Comparison of ENCODE assay signal across 1 cellular context in the genomic region with DNA sequence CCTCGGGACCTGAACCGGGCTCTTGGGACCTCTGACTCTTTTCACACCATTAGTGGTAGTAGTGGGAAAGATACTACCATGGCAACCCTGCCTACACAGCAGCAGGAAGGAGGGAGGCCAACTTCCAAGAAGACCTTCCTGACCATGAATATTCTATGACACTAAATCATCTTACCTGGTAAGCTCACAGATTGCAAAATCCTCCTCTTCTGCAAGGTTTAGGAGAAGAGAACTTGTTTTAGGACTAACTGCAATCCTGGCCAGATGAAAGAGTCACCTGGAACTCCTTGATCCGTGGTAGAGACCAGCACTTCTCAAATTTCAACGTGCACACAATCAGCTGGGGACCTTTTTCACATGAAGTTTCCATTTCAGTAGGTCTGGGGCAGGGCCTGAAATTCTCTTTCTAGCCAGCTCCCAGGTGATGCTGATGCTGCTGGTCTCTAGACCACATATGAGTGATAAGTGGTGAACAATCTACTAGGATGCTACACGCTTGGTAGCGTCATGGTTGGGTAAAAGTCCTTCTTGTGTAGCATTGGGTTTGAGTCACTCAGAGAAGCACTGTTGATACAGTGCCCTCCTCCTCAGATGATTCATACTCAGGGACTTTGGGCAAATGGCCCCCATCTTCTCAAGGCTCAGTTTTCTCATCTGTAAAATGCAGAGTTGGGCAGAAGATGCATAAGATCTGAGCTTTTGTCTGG.
TF ChIP-seq lines count a peak whose summit lies in the region.

No MANE protein-coding gene starts in this region.

TF ChIP-seq in K562, 482 proteins besides CTCF, POLR2A, EP300 and RAD21 (continued from another document):
- TF ChIP-seq, protein P1, sequence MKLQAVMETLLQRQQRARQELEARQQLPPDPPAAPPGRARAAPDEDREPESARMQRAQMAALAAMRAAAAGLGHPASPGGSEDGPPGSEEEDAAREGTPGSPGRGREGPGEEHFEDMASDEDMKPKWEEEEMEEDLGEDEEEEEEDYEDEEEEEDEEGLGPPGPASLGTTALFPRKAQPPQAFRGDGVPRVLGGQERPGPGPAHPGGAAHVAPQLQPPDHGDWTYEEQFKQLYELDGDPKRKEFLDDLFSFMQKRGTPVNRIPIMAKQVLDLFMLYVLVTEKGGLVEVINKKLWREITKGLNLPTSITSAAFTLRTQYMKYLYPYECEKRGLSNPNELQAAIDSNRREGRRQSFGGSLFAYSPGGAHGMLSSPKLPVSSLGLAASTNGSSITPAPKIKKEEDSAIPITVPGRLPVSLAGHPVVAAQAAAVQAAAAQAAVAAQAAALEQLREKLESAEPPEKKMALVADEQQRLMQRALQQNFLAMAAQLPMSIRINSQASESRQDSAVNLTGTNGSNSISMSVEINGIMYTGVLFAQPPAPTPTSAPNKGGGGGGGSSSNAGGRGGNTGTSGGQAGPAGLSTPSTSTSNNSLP (IDR thresholded peaks at IDR 0.05; ENCODE audit: borderline replicate concordance, low read depth, low read length) = no peak
- TF ChIP-seq MCM7 (IDR thresholded peaks at IDR 0.05) (no peak), FOSL1 (tag; conservative IDR thresholded peaks at IDR 0.05) (peak; percentile 29; the same call in 1 of the 2 replicates), PRDM10 (IDR thresholded peaks at IDR 0.05; ENCODE audit: partially characterized antibody) (peak; percentile 62)
